In genomic region chr2:20506281-20506685, GRCh38 we compare ENCODE assay signal across 10 cellular contexts. TPM values are rescaled to one million over a fixed set of nuclear protein-coding genes. Genes with fewer than 3 reads are reported as not detected.
DNase-seq lines count a peak whose midpoint lies in the region; ATAC-seq and TF ChIP-seq lines count a peak whose summit lies in the region.
"Had no signal": no experiment of that assay in that cellular context is flagged by ENCODE, and none has a peak within 500 bp of the region (broad histone marks: within the 10 kb centered on the region; RNA-seq: fewer than 3 reads in every experiment).

No MANE protein-coding gene starts in this region.

- H3K27ac Mint-ChIP-seq in activated CD4-positive, alpha-beta T cell treated with anti-CD3 and anti-CD28 coated beads, Interleukin-2, amount 10 ng/mL, durations not matched to agents 7 days and 5 days: no peak overlapping the region

- H3K4me3 ChIP-seq in H7 (ENCODE audit: insufficient read depth, low read depth, low read length): no peak overlapping the region
- no peak overlapping the region for H3K4me3 ChIP-seq in WI38 (ENCODE audit: low read depth, low read length)
- no peak overlapping the region for H3K4me3 ChIP-seq in fibroblast of mammary gland (ENCODE audit: control insufficient read depth, low read depth, low read length)

- TF ChIP-seq CTCF in WI38 (IDR thresholded peaks at IDR 0.05; ENCODE audit: low read depth, low read length) (peak; percentile 17; the same call in 1 of the 2 replicates), fibroblast of mammary gland (conservative IDR thresholded peaks at IDR 0.05; ENCODE audit: control insufficient read depth, insufficient read depth, low read depth, low read length) (peak; percentile 43)

- no peaks in the 10 kb centered on the region for H3K36me3 Mint-ChIP-seq in activated CD4-positive, alpha-beta T cell treated with anti-CD3 and anti-CD28 coated beads, Interleukin-2, amount 10 ng/mL, durations not matched to agents 7 days and 5 days (ENCODE audit: low read depth)
- H3K36me3 Mint-ChIP-seq: naive B cell had no signal

- H3K4me3 Mint-ChIP-seq in activated CD4-positive, alpha-beta T cell treated with anti-CD3 and anti-CD28 coated beads, Interleukin-2, amount 10 ng/mL, durations not matched to agents 7 days and 5 days: no peak overlapping the region
- H3K4me3 Mint-ChIP-seq: activated T-cell treated with anti-CD3 and anti-CD28 coated beads, Interleukin-2, amount 50 U/mL, for 24 hours; central memory CD8-positive, alpha-beta T cell; naive B cell had no signal

- H3K27me3 Mint-ChIP-seq in activated CD4-positive, alpha-beta T cell treated with anti-CD3 and anti-CD28 coated beads, Interleukin-2, amount 10 ng/mL, durations not matched to agents 7 days and 5 days: peaks cover 2% of the 10 kb centered on the region
- H3K27me3 Mint-ChIP-seq: central memory CD8-positive, alpha-beta T cell had no signal

- ATAC-seq in sciatic nerve (no peak), GM21528 (IDR thresholded peaks at IDR 0.05; ENCODE audit: low FRiP score, unreplicated experiment) (no peak)

- DNase-seq in H7 (peak; percentile 46), fibroblast of mammary gland (ENCODE audit: low read depth) (peak; percentile 83), sciatic nerve (ENCODE audit: low spot score) (peak; percentile 35), NCI-H2029 (lab: John Stamatoyannopoulos, UW) (no peak)
- DNase-seq in activated CD4-positive, alpha-beta T cell treated with anti-CD3 and anti-CD28 coated beads, Interleukin-2, amount 10 ng/mL, durations not matched to agents 7 days and 5 days: no peak
- DNase-seq: activated T-cell treated with anti-CD3 and anti-CD28 coated beads, Interleukin-2, amount 50 U/mL, for 24 hours; naive B cell had no signal

- no peaks in the 10 kb centered on the region for H3K4me1 Mint-ChIP-seq in activated CD4-positive, alpha-beta T cell treated with anti-CD3 and anti-CD28 coated beads, Interleukin-2, amount 10 ng/mL, durations not matched to agents 7 days and 5 days
- H3K4me1 Mint-ChIP-seq: central memory CD8-positive, alpha-beta T cell; naive B cell had no signal

- H3K9me3 Mint-ChIP-seq in activated CD4-positive, alpha-beta T cell treated with anti-CD3 and anti-CD28 coated beads, Interleukin-2, amount 10 ng/mL, durations not matched to agents 7 days and 5 days: no peaks in the 10 kb centered on the region
- H3K9me3 Mint-ChIP-seq: activated T-cell treated with anti-CD3 and anti-CD28 coated beads, Interleukin-2, amount 50 U/mL, for 24 hours; central memory CD8-positive, alpha-beta T cell; naive B cell had no signal

- no peaks in the 10 kb centered on the region for H3K27me3 ChIP-seq in H7 (ENCODE audit: control insufficient read depth, insufficient read depth, low read length)

- POLR2A ChIA-PET in activated CD4-positive, alpha-beta T cell treated with anti-CD3 and anti-CD28 coated beads, Interleukin-2, amount 10 ng/mL, durations not matched to agents 7 days and 5 days (lab: Charles Lee): no interaction called here

- CTCF ChIA-PET in activated CD4-positive, alpha-beta T cell treated with anti-CD3 and anti-CD28 coated beads, Interleukin-2, amount 10 ng/mL, durations not matched to agents 7 days and 5 days (lab: Charles Lee): interaction anchor here (1.4 kb wide), 1 partner anchor 10 kb away, joined by 4 read pairs; no protein-coding TSS in a partner anchor

- no peaks in the 10 kb centered on the region for H3K36me3 ChIP-seq in H7 (replicated peaks; ENCODE audit: control insufficient read depth, insufficient read depth, low read length)

- intact Hi-C loops in sciatic nerve (cut with DNase I): no loop called here

RNA-seq across cellular contexts. Expression of gene RHOB, which starts 59.4 kb away (rescaled TPM):
- total RNA-seq in H7 (2014; rRNA removed; shearing (Covaris generic)): 97.0 and 123 TPM in 2 replicates
- 236 TPM for total RNA-seq in sciatic nerve
- under 1 TPM; 0.52 to 0.67 TPM for total RNA-seq in activated CD4-positive, alpha-beta T cell treated with anti-CD3 and anti-CD28 coated beads, Interleukin-2, amount 10 ng/mL, durations not matched to agents 7 days and 5 days

Comparison
In these comparisons a context has a peak if more than half of its experiments do, and no peak if none do; other contexts are left out.
1. DNase-seq: peak in H7 (single experiment), fibroblast of mammary gland (single experiment) and sciatic nerve (single experiment); none in activated CD4-positive, alpha-beta T cell treated with anti-CD3 and anti-CD28 coated beads, Interleukin-2, amount 10 ng/mL, durations not matched to agents 7 days and 5 days (single experiment) and NCI-H2029 (single experiment).
2. RNA of gene RHOB, which starts 59.4 kb away (total RNA-seq): 236 TPM in sciatic nerve (single experiment) and 97.0 to 123 TPM in H7; 0.52 to 0.67 TPM in activated CD4-positive, alpha-beta T cell treated with anti-CD3 and anti-CD28 coated beads, Interleukin-2, amount 10 ng/mL, durations not matched to agents 7 days and 5 days; every median in the first group is over 10 times any median in the second.